ENCODE assay signal across 1 cellular context in genomic region chr6:89352329-89353117, GRCh38.
A peak's percentile ranks its signal among the peaks of the same experiment; 100 is the strongest.
TF ChIP-seq lines count a peak whose summit lies in the region.

TSS of gene UBE2J1 (minus strand) at chr6:89352722. CDS start at chr6:89352569, 153 bp downstream.

TF ChIP-seq in HepG2, 621 proteins besides CTCF, POLR2A, EP300 and RAD21 (continued from another document and continues in another):
- TF ChIP-seq RNF219 (CRISPR knock-in tag; IDR thresholded peaks at IDR 0.05) (no peak), NFKB2 (CRISPR knock-in tag; IDR thresholded peaks at IDR 0.05; ENCODE audit: borderline replicate concordance) (peak; percentile 73; the same call in 1 of the 2 replicates), ATF7 (IDR thresholded peaks at IDR 0.05) (no peak), ATF7 (CRISPR knock-in tag; IDR thresholded peaks at IDR 0.05) (no peak), HNF1A (IDR thresholded peaks at IDR 0.05; ENCODE audit: low read depth) (no peak), HNF1A (CRISPR knock-in tag; IDR thresholded peaks at IDR 0.05; ENCODE audit: borderline replicate concordance) (peak; percentile 56; the same call in 1 of the 2 replicates), ETV6 (CRISPR knock-in tag; conservative IDR thresholded peaks at IDR 0.05) (peak; percentile 20; the same call in 1 of the 2 replicates), LBX2 (CRISPR knock-in tag; IDR thresholded peaks at IDR 0.05; ENCODE audit: borderline replicate concordance) (no peak), YY1 (IDR thresholded peaks at IDR 0.05; ENCODE audit: insufficient read depth, insufficient replicate concordance, low read depth, low read length) (peak; percentile 81), DNMT3B (CRISPR knock-in tag; conservative IDR thresholded peaks at IDR 0.05) (no peak), RAD51 (IDR thresholded peaks at IDR 0.05; ENCODE audit: borderline replicate concordance) (no peak), ZNF703 (CRISPR knock-in tag; IDR thresholded peaks at IDR 0.05; ENCODE audit: borderline replicate concordance) (peak; percentile 40), THAP7 (CRISPR knock-in tag; IDR thresholded peaks at IDR 0.05) (no peak), MTF2 (CRISPR knock-in tag; IDR thresholded peaks at IDR 0.05; ENCODE audit: borderline replicate concordance) (no peak), ZNF460 (CRISPR knock-in tag; IDR thresholded peaks at IDR 0.05; ENCODE audit: borderline replicate concordance) (peak; percentile 28; the same call in 1 of the 2 replicates), BCL6 (CRISPR knock-in tag; IDR thresholded peaks at IDR 0.05) (peak; percentile 25; the same call in 1 of the 2 replicates), REXO4 (CRISPR knock-in tag; IDR thresholded peaks at IDR 0.05; ENCODE audit: borderline replicate concordance) (no peak), ZNF574 (CRISPR knock-in tag; IDR thresholded peaks at IDR 0.05) (peak; percentile 79; the same call in 1 of the 2 replicates), THRA (CRISPR knock-in tag; IDR thresholded peaks at IDR 0.05; ENCODE audit: borderline replicate concordance) (no peak), ZNF260 (CRISPR knock-in tag; IDR thresholded peaks at IDR 0.05; ENCODE audit: borderline replicate concordance, low read depth) (no peak), ZNF710 (CRISPR knock-in tag; IDR thresholded peaks at IDR 0.05; ENCODE audit: borderline replicate concordance) (no peak), AFF4 (CRISPR knock-in tag; IDR thresholded peaks at IDR 0.05) (no peak), CEBPZ (IDR thresholded peaks at IDR 0.05; ENCODE audit: low read length) (no peak)
